10 cellular contexts compared by ENCODE assay signal in genomic region chr6:44800171-44800671, GRCh38.
DNase-seq lines count a peak whose midpoint lies in the region; ATAC-seq lines count a peak whose summit lies in the region.
"Had no signal": no experiment of that assay in that cellular context is flagged by ENCODE, and none has a peak within 500 bp of the region (broad histone marks: within the 10 kb centered on the region; RNA-seq: fewer than 3 reads in every experiment).

No MANE protein-coding gene starts in this region.

- no peak overlapping the region for H3K4me3 Mint-ChIP-seq in stimulated activated naive CD8-positive, alpha-beta T cell treated with anti-CD3 and anti-CD28 coated beads, Interleukin-15, amount 100 ng/mL, for 72 hours

- no peak overlapping the region for H3K27ac Mint-ChIP-seq in stimulated activated naive CD8-positive, alpha-beta T cell treated with anti-CD3 and anti-CD28 coated beads, Interleukin-15, amount 100 ng/mL, for 72 hours

- H3K27me3 Mint-ChIP-seq in stimulated activated naive CD8-positive, alpha-beta T cell treated with anti-CD3 and anti-CD28 coated beads, Interleukin-15, amount 100 ng/mL, for 72 hours = no peaks in the 10 kb centered on the region

- peaks cover 0 to 7% of the 10 kb centered on the region in 2 donors for H3K9me3 Mint-ChIP-seq in stimulated activated naive CD8-positive, alpha-beta T cell treated with anti-CD3 and anti-CD28 coated beads, Interleukin-15, amount 100 ng/mL, for 72 hours

- DNase-seq in NCI-H524 (lab: John Stamatoyannopoulos, UW) = peak; percentile 50 to 78
- no peak for DNase-seq in NCI-H524 treated with DMSO at 0.1 percent for 48 hours (lab: John Stamatoyannopoulos, UW)
- peak; percentile 17 for DNase-seq in amniotic stem cell (lab: John Stamatoyannopoulos, UW)
- peak; percentile 85 for DNase-seq in iris pigment epithelial cell (ENCODE audit: low read depth)
- DNase-seq in smooth muscle cell of the brain vasculature (ENCODE audit: low read depth, low spot score) = peak; percentile 73
- no peak for DNase-seq in stimulated activated naive CD8-positive, alpha-beta T cell treated with anti-CD3 and anti-CD28 coated beads, Interleukin-15, amount 100 ng/mL, for 72 hours
- DNase-seq in activated naive CD4-positive, alpha-beta T cell treated with anti-CD3 and anti-CD28 coated beads, Interleukin-2, amount 50 U/mL, for 16 hours = no peak
- DNase-seq in NCI-H1694 (lab: John Stamatoyannopoulos, UW) = no peak
- DNase-seq: activated effector memory CD4-positive, alpha-beta T cell treated with Interleukin-2 at 50 U/mL for 16 hours; T1000 had no signal

- H3K4me1 Mint-ChIP-seq in stimulated activated naive CD8-positive, alpha-beta T cell treated with anti-CD3 and anti-CD28 coated beads, Interleukin-15, amount 100 ng/mL, for 72 hours = no peaks in the 10 kb centered on the region

- ATAC-seq in stimulated activated naive CD8-positive, alpha-beta T cell treated with anti-CD3 and anti-CD28 coated beads, Interleukin-15, amount 100 ng/mL, for 72 hours = no peak

Comparison
In these comparisons a context has a peak if more than half of its experiments do, and no peak if none do; other contexts are left out.
1. DNase-seq: peak in NCI-H524 (2 of 2), amniotic stem cell (single experiment), iris pigment epithelial cell (single experiment) and smooth muscle cell of the brain vasculature (single experiment); none in NCI-H524 treated with DMSO at 0.1 percent for 48 hours (single experiment), stimulated activated naive CD8-positive, alpha-beta T cell treated with anti-CD3 and anti-CD28 coated beads, Interleukin-15, amount 100 ng/mL, for 72 hours (0 of 2), activated naive CD4-positive, alpha-beta T cell treated with anti-CD3 and anti-CD28 coated beads, Interleukin-2, amount 50 U/mL, for 16 hours (single experiment) and NCI-H1694 (single experiment).